ENCODE assay signal across 1 cellular context in the genomic region with DNA sequence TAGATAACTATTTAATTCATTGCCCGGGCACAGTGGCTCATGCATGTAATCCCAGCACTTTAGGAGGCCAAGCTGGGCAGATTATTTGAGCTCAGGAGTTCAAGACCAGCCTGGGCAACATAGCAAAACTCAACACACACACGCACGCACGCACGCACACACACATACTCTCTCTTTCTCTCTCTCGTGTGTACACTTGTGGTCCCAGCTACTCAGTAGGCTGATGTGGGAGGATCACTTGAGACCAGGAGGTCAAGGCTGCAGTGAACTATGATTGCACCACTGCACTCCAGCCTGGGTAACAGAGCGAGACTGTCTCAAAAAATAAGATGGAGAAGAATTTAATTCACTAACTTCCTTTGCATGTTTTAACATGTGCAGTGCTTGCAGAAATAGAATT.
TF ChIP-seq lines count a peak whose summit lies in the region.

No MANE protein-coding gene starts in this region.

TF ChIP-seq in HepG2, 621 proteins besides CTCF, POLR2A, EP300 and RAD21 (continued from another document and continues in another):
- TF ChIP-seq, protein P1, sequence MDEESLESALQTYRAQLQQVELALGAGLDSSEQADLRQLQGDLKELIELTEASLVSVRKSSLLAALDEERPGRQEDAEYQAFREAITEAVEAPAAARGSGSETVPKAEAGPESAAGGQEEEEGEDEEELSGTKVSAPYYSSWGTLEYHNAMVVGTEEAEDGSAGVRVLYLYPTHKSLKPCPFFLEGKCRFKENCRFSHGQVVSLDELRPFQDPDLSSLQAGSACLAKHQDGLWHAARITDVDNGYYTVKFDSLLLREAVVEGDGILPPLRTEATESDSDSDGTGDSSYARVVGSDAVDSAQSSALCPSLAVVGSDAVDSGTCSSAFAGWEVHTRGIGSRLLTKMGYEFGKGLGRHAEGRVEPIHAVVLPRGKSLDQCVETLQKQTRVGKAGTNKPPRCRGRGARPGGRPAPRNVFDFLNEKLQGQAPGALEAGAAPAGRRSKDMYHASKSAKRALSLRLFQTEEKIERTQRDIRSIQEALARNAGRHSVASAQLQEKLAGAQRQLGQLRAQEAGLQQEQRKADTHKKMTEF (CRISPR knock-in tag; IDR thresholded peaks at IDR 0.05), result peak; percentile 47; the same call in 1 of the 2 replicates
- TF ChIP-seq RFXANK (CRISPR knock-in tag; IDR thresholded peaks at IDR 0.05) (no peak), ZNF264 (CRISPR knock-in tag; IDR thresholded peaks at IDR 0.05) (no peak), MYPOP (CRISPR knock-in tag; IDR thresholded peaks at IDR 0.05) (no peak), ZNF138 (CRISPR knock-in tag; IDR thresholded peaks at IDR 0.05; ENCODE audit: low read depth) (no peak), ZBTB7A (CRISPR knock-in tag; IDR thresholded peaks at IDR 0.05) (no peak), SMARCC2 (IDR thresholded peaks at IDR 0.05) (no peak), ZNF556 (CRISPR knock-in tag; IDR thresholded peaks at IDR 0.05; ENCODE audit: borderline replicate concordance) (peak; percentile 50; the same call in 1 of the 2 replicates), ZFY (CRISPR knock-in tag; IDR thresholded peaks at IDR 0.05) (peak; percentile 38; the same call in 1 of the 2 replicates), ZNF317 (CRISPR knock-in tag; IDR thresholded peaks at IDR 0.05) (no peak), NFE2 (CRISPR knock-in tag; IDR thresholded peaks at IDR 0.05) (no peak), STAT5B (CRISPR knock-in tag; IDR thresholded peaks at IDR 0.05) (no peak), POGK (CRISPR knock-in tag; conservative IDR thresholded peaks at IDR 0.05) (0 out of 2 replicates have a peak, but pooled peaks have one; percentile 29), RXRA (CRISPR knock-in tag; IDR thresholded peaks at IDR 0.05) (peak; percentile 96), WIZ (CRISPR knock-in tag; IDR thresholded peaks at IDR 0.05) (no peak), NCOR1 (IDR thresholded peaks at IDR 0.05; ENCODE audit: borderline replicate concordance, low read length) (peak; percentile 69; the same call in 1 of the 2 replicates), ZNF34 (CRISPR knock-in tag; IDR thresholded peaks at IDR 0.05; ENCODE audit: borderline replicate concordance) (no peak), ZNF331 (CRISPR knock-in tag; IDR thresholded peaks at IDR 0.05) (peak; percentile 67), NR0B2 (CRISPR knock-in tag; IDR thresholded peaks at IDR 0.05) (peak; percentile 37; the same call in 1 of the 2 replicates), DMAP1 (CRISPR knock-in tag; IDR thresholded peaks at IDR 0.05) (no peak), PLRG1 (conservative IDR thresholded peaks at IDR 0.05) (no peak), HNRNPK (IDR thresholded peaks at IDR 0.05; ENCODE audit: low read depth, low read length, poor library complexity, severe bottlenecking) (no peak), PCBP1 (IDR thresholded peaks at IDR 0.05; ENCODE audit: borderline replicate concordance, low read depth, low read length) (no peak), HMG20B (CRISPR knock-in tag; conservative IDR thresholded peaks at IDR 0.05) (0 out of 2 replicates have a peak, but pooled peaks have one; percentile 31), ZNF597 (CRISPR knock-in tag; IDR thresholded peaks at IDR 0.05) (no peak), ZFP62 (CRISPR knock-in tag; IDR thresholded peaks at IDR 0.05) (no peak), ZFP37 (CRISPR knock-in tag; IDR thresholded peaks at IDR 0.05; ENCODE audit: borderline replicate concordance) (no peak), SAFB2 (CRISPR knock-in tag; IDR thresholded peaks at IDR 0.05; ENCODE audit: borderline replicate concordance, low read depth) (no peak), SMAD9 (CRISPR knock-in tag; IDR thresholded peaks at IDR 0.05) (no peak), KLF12 (CRISPR knock-in tag; IDR thresholded peaks at IDR 0.05; ENCODE audit: borderline replicate concordance) (no peak), MED13 (CRISPR knock-in tag; IDR thresholded peaks at IDR 0.05) (no peak), ZNF841 (CRISPR knock-in tag; IDR thresholded peaks at IDR 0.05; ENCODE audit: borderline replicate concordance) (no peak), ZFP90 (CRISPR knock-in tag; IDR thresholded peaks at IDR 0.05; ENCODE audit: borderline replicate concordance) (no peak), FOSL2 (CRISPR knock-in tag; IDR thresholded peaks at IDR 0.05) (peak; percentile 55), NFE2L1 (CRISPR knock-in tag; IDR thresholded peaks at IDR 0.05; ENCODE audit: borderline replicate concordance) (no peak), MED8 (CRISPR knock-in tag; IDR thresholded peaks at IDR 0.05; ENCODE audit: insufficient replicate concordance) (peak; percentile 48), ZNF33B (CRISPR knock-in tag; IDR thresholded peaks at IDR 0.05) (no peak), KMT2B (CRISPR knock-in tag; IDR thresholded peaks at IDR 0.05) (no peak), ADNP (CRISPR knock-in tag; IDR thresholded peaks at IDR 0.05) (peak; percentile 67; the same call in 1 of the 2 replicates), CBX2 (IDR thresholded peaks at IDR 0.05; ENCODE audit: low read depth, low read length) (no peak), CBX2 (CRISPR knock-in tag; IDR thresholded peaks at IDR 0.05; ENCODE audit: low read depth) (no peak), SALL1 (CRISPR knock-in tag; IDR thresholded peaks at IDR 0.05) (peak; percentile 93)
- TF ChIP-seq, protein P2, sequence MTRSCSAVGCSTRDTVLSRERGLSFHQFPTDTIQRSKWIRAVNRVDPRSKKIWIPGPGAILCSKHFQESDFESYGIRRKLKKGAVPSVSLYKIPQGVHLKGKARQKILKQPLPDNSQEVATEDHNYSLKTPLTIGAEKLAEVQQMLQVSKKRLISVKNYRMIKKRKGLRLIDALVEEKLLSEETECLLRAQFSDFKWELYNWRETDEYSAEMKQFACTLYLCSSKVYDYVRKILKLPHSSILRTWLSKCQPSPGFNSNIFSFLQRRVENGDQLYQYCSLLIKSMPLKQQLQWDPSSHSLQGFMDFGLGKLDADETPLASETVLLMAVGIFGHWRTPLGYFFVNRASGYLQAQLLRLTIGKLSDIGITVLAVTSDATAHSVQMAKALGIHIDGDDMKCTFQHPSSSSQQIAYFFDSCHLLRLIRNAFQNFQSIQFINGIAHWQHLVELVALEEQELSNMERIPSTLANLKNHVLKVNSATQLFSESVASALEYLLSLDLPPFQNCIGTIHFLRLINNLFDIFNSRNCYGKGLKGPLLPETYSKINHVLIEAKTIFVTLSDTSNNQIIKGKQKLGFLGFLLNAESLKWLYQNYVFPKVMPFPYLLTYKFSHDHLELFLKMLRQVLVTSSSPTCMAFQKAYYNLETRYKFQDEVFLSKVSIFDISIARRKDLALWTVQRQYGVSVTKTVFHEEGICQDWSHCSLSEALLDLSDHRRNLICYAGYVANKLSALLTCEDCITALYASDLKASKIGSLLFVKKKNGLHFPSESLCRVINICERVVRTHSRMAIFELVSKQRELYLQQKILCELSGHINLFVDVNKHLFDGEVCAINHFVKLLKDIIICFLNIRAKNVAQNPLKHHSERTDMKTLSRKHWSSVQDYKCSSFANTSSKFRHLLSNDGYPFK (CRISPR knock-in tag; IDR thresholded peaks at IDR 0.05; ENCODE audit: borderline replicate concordance), result no peak
- TF ChIP-seq, protein P3, sequence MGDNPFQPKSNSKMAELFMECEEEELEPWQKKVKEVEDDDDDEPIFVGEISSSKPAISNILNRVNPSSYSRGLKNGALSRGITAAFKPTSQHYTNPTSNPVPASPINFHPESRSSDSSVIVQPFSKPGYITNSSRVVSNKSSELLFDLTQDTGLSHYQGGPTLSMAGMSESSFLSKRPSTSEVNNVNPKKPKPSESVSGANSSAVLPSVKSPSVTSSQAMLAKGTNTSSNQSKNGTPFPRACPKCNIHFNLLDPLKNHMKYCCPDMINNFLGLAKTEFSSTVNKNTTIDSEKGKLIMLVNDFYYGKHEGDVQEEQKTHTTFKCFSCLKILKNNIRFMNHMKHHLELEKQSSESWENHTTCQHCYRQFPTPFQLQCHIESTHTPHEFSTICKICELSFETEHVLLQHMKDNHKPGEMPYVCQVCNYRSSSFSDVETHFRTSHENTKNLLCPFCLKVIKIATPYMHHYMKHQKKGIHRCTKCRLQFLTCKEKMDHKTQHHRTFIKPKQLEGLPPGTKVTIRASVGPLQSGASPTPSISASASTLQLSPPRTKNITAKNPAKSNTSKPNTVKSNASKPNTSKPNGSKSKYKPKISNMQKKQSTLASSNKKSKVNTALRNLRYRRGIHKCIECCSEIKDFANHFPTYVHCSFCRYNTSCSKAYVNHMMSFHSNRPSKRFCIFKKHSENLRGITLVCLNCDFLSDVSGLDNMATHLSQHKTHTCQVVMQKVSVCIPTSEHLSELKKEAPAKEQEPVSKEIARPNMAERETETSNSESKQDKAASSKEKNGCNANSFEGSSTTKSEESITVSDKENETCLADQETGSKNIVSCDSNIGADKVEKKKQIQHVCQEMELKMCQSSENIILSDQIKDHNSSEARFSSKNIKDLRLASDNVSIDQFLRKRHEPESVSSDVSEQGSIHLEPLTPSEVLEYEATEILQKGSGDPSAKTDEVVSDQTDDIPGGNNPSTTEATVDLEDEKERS (CRISPR knock-in tag; IDR thresholded peaks at IDR 0.05), result no peak
- TF ChIP-seq, protein P4, sequence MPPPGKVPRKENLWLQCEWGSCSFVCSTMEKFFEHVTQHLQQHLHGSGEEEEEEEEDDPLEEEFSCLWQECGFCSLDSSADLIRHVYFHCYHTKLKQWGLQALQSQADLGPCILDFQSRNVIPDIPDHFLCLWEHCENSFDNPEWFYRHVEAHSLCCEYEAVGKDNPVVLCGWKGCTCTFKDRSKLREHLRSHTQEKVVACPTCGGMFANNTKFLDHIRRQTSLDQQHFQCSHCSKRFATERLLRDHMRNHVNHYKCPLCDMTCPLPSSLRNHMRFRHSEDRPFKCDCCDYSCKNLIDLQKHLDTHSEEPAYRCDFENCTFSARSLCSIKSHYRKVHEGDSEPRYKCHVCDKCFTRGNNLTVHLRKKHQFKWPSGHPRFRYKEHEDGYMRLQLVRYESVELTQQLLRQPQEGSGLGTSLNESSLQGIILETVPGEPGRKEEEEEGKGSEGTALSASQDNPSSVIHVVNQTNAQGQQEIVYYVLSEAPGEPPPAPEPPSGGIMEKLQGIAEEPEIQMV (CRISPR knock-in tag; IDR thresholded peaks at IDR 0.05; ENCODE audit: low read depth), result no peak
- TF ChIP-seq, protein P5, sequence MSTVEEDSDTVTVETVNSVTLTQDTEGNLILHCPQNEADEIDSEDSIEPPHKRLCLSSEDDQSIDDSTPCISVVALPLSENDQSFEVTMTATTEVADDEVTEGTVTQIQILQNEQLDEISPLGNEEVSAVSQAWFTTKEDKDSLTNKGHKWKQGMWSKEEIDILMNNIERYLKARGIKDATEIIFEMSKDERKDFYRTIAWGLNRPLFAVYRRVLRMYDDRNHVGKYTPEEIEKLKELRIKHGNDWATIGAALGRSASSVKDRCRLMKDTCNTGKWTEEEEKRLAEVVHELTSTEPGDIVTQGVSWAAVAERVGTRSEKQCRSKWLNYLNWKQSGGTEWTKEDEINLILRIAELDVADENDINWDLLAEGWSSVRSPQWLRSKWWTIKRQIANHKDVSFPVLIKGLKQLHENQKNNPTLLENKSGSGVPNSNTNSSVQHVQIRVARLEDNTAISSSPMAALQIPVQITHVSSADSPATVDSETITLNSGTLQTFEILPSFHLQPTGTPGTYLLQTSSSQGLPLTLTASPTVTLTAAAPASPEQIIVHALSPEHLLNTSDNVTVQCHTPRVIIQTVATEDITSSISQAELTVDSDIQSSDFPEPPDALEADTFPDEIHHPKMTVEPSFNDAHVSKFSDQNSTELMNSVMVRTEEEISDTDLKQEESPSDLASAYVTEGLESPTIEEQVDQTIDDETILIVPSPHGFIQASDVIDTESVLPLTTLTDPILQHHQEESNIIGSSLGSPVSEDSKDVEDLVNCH (CRISPR knock-in tag; IDR thresholded peaks at IDR 0.05), result no peak
- TF ChIP-seq, protein P6, sequence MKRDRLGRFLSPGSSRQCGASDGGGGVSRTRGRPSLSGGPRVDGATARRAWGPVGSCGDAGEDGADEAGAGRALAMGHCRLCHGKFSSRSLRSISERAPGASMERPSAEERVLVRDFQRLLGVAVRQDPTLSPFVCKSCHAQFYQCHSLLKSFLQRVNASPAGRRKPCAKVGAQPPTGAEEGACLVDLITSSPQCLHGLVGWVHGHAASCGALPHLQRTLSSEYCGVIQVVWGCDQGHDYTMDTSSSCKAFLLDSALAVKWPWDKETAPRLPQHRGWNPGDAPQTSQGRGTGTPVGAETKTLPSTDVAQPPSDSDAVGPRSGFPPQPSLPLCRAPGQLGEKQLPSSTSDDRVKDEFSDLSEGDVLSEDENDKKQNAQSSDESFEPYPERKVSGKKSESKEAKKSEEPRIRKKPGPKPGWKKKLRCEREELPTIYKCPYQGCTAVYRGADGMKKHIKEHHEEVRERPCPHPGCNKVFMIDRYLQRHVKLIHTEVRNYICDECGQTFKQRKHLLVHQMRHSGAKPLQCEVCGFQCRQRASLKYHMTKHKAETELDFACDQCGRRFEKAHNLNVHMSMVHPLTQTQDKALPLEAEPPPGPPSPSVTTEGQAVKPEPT (CRISPR knock-in tag; IDR thresholded peaks at IDR 0.05; ENCODE audit: low read depth), result no peak
